In the genomic region with DNA sequence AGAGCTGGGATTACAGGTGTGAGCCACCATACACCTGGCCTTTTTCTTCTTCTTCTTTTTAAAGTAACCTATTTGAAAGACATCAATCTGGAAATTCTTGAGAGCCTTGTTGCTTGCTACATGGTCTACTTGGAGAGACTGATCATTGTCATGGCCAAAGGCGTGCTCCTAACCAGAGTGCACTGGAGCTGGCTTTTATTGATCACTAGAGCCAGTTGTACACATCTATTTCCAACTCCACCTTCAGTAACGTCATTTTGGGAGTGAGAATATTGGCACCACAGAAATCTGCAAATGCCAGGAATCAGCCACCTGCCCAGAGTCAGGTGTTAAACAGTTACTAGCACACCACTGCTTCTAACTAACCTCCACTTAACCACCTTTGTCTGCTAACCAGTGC, we compare ENCODE assay signal across 21 cellular contexts.
DNase-seq lines count a peak whose midpoint lies in the region; ATAC-seq and TF ChIP-seq lines count a peak whose summit lies in the region.
"Had no signal": no experiment of that assay in that cellular context is flagged by ENCODE, and none has a peak within 500 bp of the region (broad histone marks: within the 10 kb centered on the region; RNA-seq: fewer than 3 reads in every experiment).

No MANE protein-coding gene starts in this region.

- peaks cover 6% of the 10 kb centered on the region for H3K9me3 Mint-ChIP-seq in progenitor cell of endocrine pancreas (ENCODE audit: low read depth)

- no peak for TF ChIP-seq CTCF in progenitor cell of endocrine pancreas (IDR thresholded peaks at IDR 0.05; ENCODE audit: unreplicated experiment)

- no peak overlapping the region for H3K4me3 Mint-ChIP-seq in progenitor cell of endocrine pancreas (ENCODE audit: low read depth)
- H3K4me3 Mint-ChIP-seq: B cell; CD14-positive monocyte; CD4-positive, alpha-beta memory T cell; CD4-positive, CD25-positive, alpha-beta regulatory T cell; CD8-positive, alpha-beta memory T cell had no signal

- peaks cover 16% of the 10 kb centered on the region for H3K4me1 Mint-ChIP-seq in progenitor cell of endocrine pancreas (ENCODE audit: low read depth)
- H3K4me1 Mint-ChIP-seq: B cell; CD14-positive monocyte; CD4-positive, alpha-beta memory T cell; CD8-positive, alpha-beta memory T cell had no signal

- peak; percentile 91 for ATAC-seq in left lobe of liver
- ATAC-seq: A549, GM12878 had no signal

- peak; percentile 7 for DNase-seq in NCI-H2196 (lab: John Stamatoyannopoulos, UW; ENCODE audit: unreplicated experiment)
- no peak for DNase-seq in NCI-H2196 treated with DMSO at 0.1 percent for 48 hours (lab: John Stamatoyannopoulos, UW; ENCODE audit: unreplicated experiment)
- DNase-seq in left lobe of liver (ENCODE audit: low spot score), result peak; percentile 48
- no peak for DNase-seq in progenitor cell of endocrine pancreas (ENCODE audit: low spot score, unreplicated experiment)
- no peak for DNase-seq in anterior cingulate cortex (lab: John Stamatoyannopoulos, UW)
- DNase-seq: AML-193; C1 segment of cervical spinal cord; CD4-positive, alpha-beta memory T cell; CD4-positive, CD25-positive, alpha-beta regulatory T cell; CD8-positive, alpha-beta memory T cell; COR-L47; DMS 273 treated with DMSO at 0.1 percent for 48 hours; DMS53; DMS79; DND-41; EL; GDM1 had no signal

- H3K27me3 Mint-ChIP-seq in progenitor cell of endocrine pancreas, result no peaks in the 10 kb centered on the region
- H3K27me3 Mint-ChIP-seq: B cell; CD4-positive, alpha-beta memory T cell had no signal

- H3K36me3 Mint-ChIP-seq in progenitor cell of endocrine pancreas (ENCODE audit: insufficient read depth), result no peaks in the 10 kb centered on the region
- H3K36me3 Mint-ChIP-seq: CD14-positive monocyte; CD4-positive, alpha-beta memory T cell; CD4-positive, CD25-positive, alpha-beta regulatory T cell; CD8-positive, alpha-beta memory T cell had no signal

- peak overlapping the region; percentile 45 for H3K27ac Mint-ChIP-seq in progenitor cell of endocrine pancreas
- H3K27ac Mint-ChIP-seq: B cell; CD14-positive monocyte; CD4-positive, alpha-beta memory T cell; CD4-positive, CD25-positive, alpha-beta regulatory T cell; CD8-positive, alpha-beta memory T cell had no signal

Comparison
In these comparisons a context has a peak if more than half of its experiments do, and no peak if none do; other contexts are left out.
1. DNase-seq: peak in NCI-H2196 (single experiment) and left lobe of liver (single experiment); none in NCI-H2196 treated with DMSO at 0.1 percent for 48 hours (single experiment), progenitor cell of endocrine pancreas (single experiment) and anterior cingulate cortex (0 of 58).